Comparison of ENCODE assay signal across 8 cellular contexts in the genomic region with DNA sequence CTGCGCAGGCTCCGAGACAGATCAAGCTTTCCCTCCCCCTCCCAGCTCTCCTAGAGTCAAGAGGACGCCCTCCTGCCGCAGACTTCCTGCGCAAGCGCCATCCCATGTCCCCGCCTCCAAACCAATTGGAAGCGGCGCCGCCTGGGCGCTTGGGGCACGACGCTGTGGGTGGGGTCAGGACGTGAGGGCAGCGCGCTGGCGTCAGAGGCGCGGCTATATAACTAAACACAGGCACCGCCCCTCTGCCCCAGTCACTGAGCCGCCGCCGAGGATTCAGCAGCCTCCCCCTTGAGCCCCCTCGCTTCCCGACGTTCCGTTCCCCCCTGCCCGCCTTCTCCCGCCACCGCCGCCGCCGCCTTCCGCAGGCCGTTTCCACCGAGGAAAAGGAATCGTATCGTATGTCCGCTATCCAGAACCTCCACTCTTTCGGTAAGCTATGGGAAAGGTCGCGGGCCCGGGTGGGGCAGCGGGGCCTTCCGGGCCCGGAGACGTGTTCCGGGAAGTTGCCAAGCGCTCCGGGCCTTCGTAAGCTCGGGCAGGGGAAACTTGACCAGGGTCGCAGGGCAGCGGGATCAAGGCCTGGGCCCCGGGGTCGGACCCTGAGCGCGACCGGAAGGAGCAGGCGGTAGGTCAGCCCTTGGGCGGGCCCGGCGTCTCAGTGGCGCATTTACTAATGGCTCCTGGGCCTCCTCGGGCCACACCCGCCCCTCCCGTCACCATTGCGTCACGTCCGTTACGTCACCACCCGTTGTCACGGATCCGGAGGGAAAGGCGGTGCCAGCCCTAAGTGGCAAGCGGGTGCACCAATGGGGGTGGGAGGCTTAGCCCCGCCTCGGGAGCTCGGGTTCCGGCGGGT. TPM values are rescaled to one million over a fixed set of nuclear protein-coding genes. Genes with fewer than 3 reads are reported as not detected.
DNase-seq lines count a peak whose midpoint lies in the region; ATAC-seq, FAIRE-seq and TF ChIP-seq lines count a peak whose summit lies in the region.

A gene (plus strand): TSS at position 245 of the 856 bp plus-strand sequence. CDS start 154 bp downstream, at position 399.

- H3K36me3 Mint-ChIP-seq in chondrocyte (ENCODE audit: low read depth) = peaks cover 33% of the 10 kb centered on the region

- H3K4me3 ChIP-seq in kidney (ENCODE audit: low read length in 2 of 2) = peak within 1 kb of the TSS; percentile 90 to 97

- peaks cover 37 to 43% of the 10 kb centered on the region in 2 donors for H3K36me3 ChIP-seq in kidney (ENCODE audit: control insufficient read depth in 1 of 2, insufficient read depth in 2 of 2, low read length in 2 of 2)

- DNase-seq in AML-193 (lab: John Stamatoyannopoulos, UW) (peak; percentile 99 to 100), NCI-H510A treated with DMSO at 0.1 percent for 48 hours (lab: John Stamatoyannopoulos, UW) (peak; percentile 99), chondrocyte (ENCODE audit: low spot score) (peak; percentile 99), kidney (peak; percentile 100)
- DNase-seq in activated CD4-positive, alpha-beta T cell treated with anti-CD3 and anti-CD28 coated beads for 24 hours (ENCODE audit: low read depth in 2 of 2) = peak; percentile 100
- peak; percentile 100 for DNase-seq in stimulated activated CD4-positive, alpha-beta T cell treated with anti-CD3 and anti-CD28 coated beads, Interleukin-15, amount 100 ng/mL, for 24 hours

- H3K9ac ChIP-seq in kidney (ENCODE audit: low read length in 2 of 2) = peak within 1 kb of the TSS; percentile 94 to 100

- peak within 1 kb of the TSS; percentile 100 for H3K27ac ChIP-seq in kidney (ENCODE audit: low read depth in 2 of 2, low read length in 2 of 2)

- no peaks in the 10 kb centered on the region for H3K9me3 ChIP-seq in kidney (ENCODE audit: control insufficient read depth in 1 of 2, low read length in 2 of 2)

- peaks cover 3% of the 10 kb centered on the region for H3K9me3 Mint-ChIP-seq in chondrocyte (ENCODE audit: low read depth)

- peaks cover 25% of the 10 kb centered on the region for H3K4me1 Mint-ChIP-seq in chondrocyte (ENCODE audit: low read depth)

- intact Hi-C loops in kidney (cut with DNase I) = no loop called here

- peak; percentile 70 for ATAC-seq in HG03439 (IDR thresholded peaks at IDR 0.05; ENCODE audit: unreplicated experiment)

- peak within 1 kb of the TSS; percentile 95 for H3K4me3 Mint-ChIP-seq in chondrocyte (ENCODE audit: unreplicated experiment)

- H3K4me1 ChIP-seq in kidney (ENCODE audit: control insufficient read depth in 1 of 2, insufficient read depth in 1 of 2, low read depth in 1 of 2, low read length in 2 of 2) = peaks cover 14 to 15% of the 10 kb centered on the region in 2 donors

- no peaks in the 10 kb centered on the region for H3K27me3 Mint-ChIP-seq in chondrocyte (ENCODE audit: low read depth)

- TF ChIP-seq CTCF in chondrocyte (IDR thresholded peaks at IDR 0.05) (no peak), kidney (IDR thresholded peaks at IDR 0.05; ENCODE audit: borderline replicate concordance, extremely low read depth, insufficient read depth) (no peak)

- peak; percentile 99 for TF ChIP-seq POLR2A in GM19193 (IDR thresholded peaks at IDR 0.05; ENCODE audit: extremely low read depth, insufficient read depth, insufficient read length)

- H3K27ac Mint-ChIP-seq in chondrocyte (ENCODE audit: unreplicated experiment) = peak within 1 kb of the TSS; percentile 99

- peak; percentile 85 for FAIRE-seq in kidney (lab: Jason Lieb, UNC)

RNA-seq across cellular contexts. Expression of the gene that starts here (rescaled TPM):
- 572 to 1,015 TPM (median 990 TPM) in 3 replicates for total RNA-seq in chondrocyte
- total RNA-seq in kidney = 842 TPM
- 1,166 TPM for polyA plus RNA-seq in kidney (ENCODE audit: insufficient read depth, low read depth, low replicate concordance)

Comparison
In these comparisons a context has a peak if more than half of its experiments do, and no peak if none do; other contexts are left out.
1. Peak in every context shown above with its lines: DNase-seq, ATAC-seq, H3K4me3 ChIP-seq and H3K27ac ChIP-seq.